15 cellular contexts compared by ENCODE assay signal in the genomic region with DNA sequence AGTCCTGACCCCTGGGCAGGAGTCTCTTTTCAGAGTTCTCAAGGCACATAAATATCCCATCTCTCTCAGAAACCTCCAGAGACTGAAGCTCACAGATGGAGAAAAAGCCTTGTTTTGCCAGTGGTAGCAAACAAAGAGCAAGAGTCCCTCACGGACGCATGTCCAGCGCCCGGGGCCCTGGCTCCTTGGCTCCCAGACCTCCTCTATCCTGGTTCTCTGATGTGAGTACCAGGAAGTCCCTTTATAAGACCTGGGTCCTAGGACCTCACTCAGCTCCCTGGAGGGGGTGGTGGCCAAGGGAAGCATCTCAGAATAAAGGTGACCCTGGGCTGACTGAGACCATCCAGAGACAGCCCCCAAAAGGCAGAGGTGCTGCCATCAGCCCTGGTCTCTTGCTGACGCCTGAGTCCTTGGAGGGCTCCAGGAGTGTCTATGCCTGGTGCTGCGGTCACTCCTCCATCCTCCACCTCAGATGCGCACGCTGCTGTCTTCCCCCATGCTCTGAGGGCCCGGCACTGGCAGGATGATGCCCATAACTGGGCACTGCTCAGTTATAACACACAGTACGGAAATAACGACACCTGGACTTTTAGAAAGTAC.
"Had no signal": no experiment of that assay in that cellular context is flagged by ENCODE, and none has a peak within 500 bp of the region (broad histone marks: within the 10 kb centered on the region; RNA-seq: fewer than 3 reads in every experiment).

No MANE protein-coding gene starts in this region.

- H3K27me3 ChIP-seq: esophagus squamous epithelium, gastroesophageal sphincter, pancreas, sigmoid colon, tibial artery had no signal

- H3K27ac ChIP-seq: gastroesophageal sphincter, pancreas, sigmoid colon, tibial artery had no signal

- H3K4me3 ChIP-seq: esophagus squamous epithelium, gastroesophageal sphincter, pancreas, sigmoid colon, skin epidermis, tibial artery had no signal

- H3K27ac Mint-ChIP-seq: dendritic cell treated with granulocyte-macrophage colony-stimulating factor and Interleukin-4, amounts not matched to agents 40 ng/mL and 50 ng/mL, for 4 days; natural killer cell; progenitor cell of endocrine pancreas had no signal

- H3K4me3 Mint-ChIP-seq: dendritic cell treated with granulocyte-macrophage colony-stimulating factor and Interleukin-4, amounts not matched to agents 40 ng/mL and 50 ng/mL, for 4 days; natural killer cell; neural crest cell had no signal

- DNase-seq: esophagus squamous epithelium; foreskin fibroblast; glutamatergic neuron; natural killer cell; nucleus accumbens; pancreas; sigmoid colon; stimulated activated CD4-positive, alpha-beta T cell treated with anti-CD3 and anti-CD28 coated beads, Interleukin-12 subunit alpha, Interleukin-12 subunit beta, amount 100 ng/mL, for 4 hours; stimulated activated naive CD8-positive, alpha-beta T cell treated with anti-CD3 and anti-CD28 coated beads, Interleukin-15, Interleukin-2, amounts not matched to agents 100 U/mL and 50 U/mL, for 24 hours; tibial artery had no signal

- H3K36me3 ChIP-seq: esophagus squamous epithelium, gastroesophageal sphincter, sigmoid colon, tibial artery had no signal

- H3K36me3 Mint-ChIP-seq: natural killer cell had no signal

- H3K4me1 Mint-ChIP-seq: natural killer cell had no signal

- H3K9me3 ChIP-seq: esophagus squamous epithelium, gastroesophageal sphincter, pancreas, sigmoid colon, tibial artery had no signal

- ATAC-seq: gastroesophageal sphincter; natural killer cell; pancreas; stimulated activated naive CD8-positive, alpha-beta T cell treated with anti-CD3 and anti-CD28 coated beads, Interleukin-15, Interleukin-2, amounts not matched to agents 100 U/mL and 50 U/mL, for 24 hours had no signal

- H3K27me3 Mint-ChIP-seq: dendritic cell treated with granulocyte-macrophage colony-stimulating factor and Interleukin-4, amounts not matched to agents 40 ng/mL and 50 ng/mL, for 4 days; progenitor cell of endocrine pancreas had no signal

- H3K9me3 Mint-ChIP-seq: dendritic cell treated with granulocyte-macrophage colony-stimulating factor and Interleukin-4, amounts not matched to agents 40 ng/mL and 50 ng/mL, for 4 days; natural killer cell; neural crest cell had no signal
